In genomic region chr17:38447502-38448095, GRCh38 we compare ENCODE assay signal across 15 cellular contexts. TPM values are rescaled to one million over a fixed set of nuclear protein-coding genes. Genes with fewer than 3 reads are reported as not detected.
DNase-seq lines count a peak whose midpoint lies in the region; ATAC-seq lines count a peak whose summit lies in the region.
"Had no signal": no experiment of that assay in that cellular context is flagged by ENCODE, and none has a peak within 500 bp of the region (broad histone marks: within the 10 kb centered on the region; RNA-seq: fewer than 3 reads in every experiment).

No MANE protein-coding gene starts in this region.

- no peak overlapping the region for H3K4me3 Mint-ChIP-seq in activated naive CD4-positive, alpha-beta T cell treated with anti-CD3 and anti-CD28 coated beads for 36 hours
- no peak overlapping the region for H3K4me3 Mint-ChIP-seq in effector memory CD8-positive, alpha-beta T cell
- H3K4me3 Mint-ChIP-seq: activated naive CD4-positive, alpha-beta T cell treated with anti-CD3 and anti-CD28 coated beads, Interleukin-2, amount 50 U/mL, for 24 hours; naive B cell had no signal

- H3K4me1 Mint-ChIP-seq in activated naive CD4-positive, alpha-beta T cell treated with anti-CD3 and anti-CD28 coated beads for 36 hours (ENCODE audit: low read depth) = peaks cover 7% of the 10 kb centered on the region
- peaks cover 2 to 8% of the 10 kb centered on the region in 2 donors for H3K4me1 Mint-ChIP-seq in effector memory CD8-positive, alpha-beta T cell (ENCODE audit: low read depth in 2 of 2)

- no peaks in the 10 kb centered on the region for H3K9me3 Mint-ChIP-seq in activated naive CD4-positive, alpha-beta T cell treated with anti-CD3 and anti-CD28 coated beads for 36 hours
- no peaks in the 10 kb centered on the region for H3K9me3 Mint-ChIP-seq in effector memory CD8-positive, alpha-beta T cell
- H3K9me3 Mint-ChIP-seq: activated naive CD4-positive, alpha-beta T cell treated with anti-CD3 and anti-CD28 coated beads, Interleukin-2, amount 50 U/mL, for 24 hours; naive B cell had no signal

- H3K27me3 Mint-ChIP-seq in activated naive CD4-positive, alpha-beta T cell treated with anti-CD3 and anti-CD28 coated beads for 36 hours (ENCODE audit: low read depth) = peaks cover 14% of the 10 kb centered on the region
- peaks cover 37 to 54% of the 10 kb centered on the region in 2 donors for H3K27me3 Mint-ChIP-seq in effector memory CD8-positive, alpha-beta T cell

- no peak overlapping the region for H3K27ac Mint-ChIP-seq in activated naive CD4-positive, alpha-beta T cell treated with anti-CD3 and anti-CD28 coated beads for 36 hours
- H3K27ac Mint-ChIP-seq in effector memory CD8-positive, alpha-beta T cell = no peak overlapping the region
- H3K27ac Mint-ChIP-seq: activated naive CD4-positive, alpha-beta T cell treated with anti-CD3 and anti-CD28 coated beads, Interleukin-2, amount 50 U/mL, for 24 hours; naive B cell had no signal

- no peaks in the 10 kb centered on the region for H3K36me3 Mint-ChIP-seq in activated naive CD4-positive, alpha-beta T cell treated with anti-CD3 and anti-CD28 coated beads for 36 hours (ENCODE audit: low read depth)
- peaks cover 6% of the 10 kb centered on the region for H3K36me3 Mint-ChIP-seq in effector memory CD8-positive, alpha-beta T cell (ENCODE audit: insufficient read depth)
- H3K36me3 Mint-ChIP-seq: activated naive CD4-positive, alpha-beta T cell treated with anti-CD3 and anti-CD28 coated beads, Interleukin-2, amount 50 U/mL, for 24 hours had no signal

- intact Hi-C loops in activated naive CD4-positive, alpha-beta T cell treated with anti-CD3 and anti-CD28 coated beads for 36 hours (cut with micrococcal nuclease) = no loop called here

- DNase-seq in NCI-H2107 treated with DMSO at 0.1 percent for 48 hours (lab: John Stamatoyannopoulos, UW; ENCODE audit: unreplicated experiment) (peak; percentile 13), NCI-H2107 (lab: John Stamatoyannopoulos, UW) (no peak), NCI-H774 (lab: John Stamatoyannopoulos, UW) (peak; percentile 31), fibroblast of peridontal ligament (ENCODE audit: extremely low read depth) (peak; percentile 52), Kasumi-1 (lab: John Stamatoyannopoulos, UW) (no peak)
- DNase-seq in activated naive CD4-positive, alpha-beta T cell treated with anti-CD3 and anti-CD28 coated beads for 36 hours = no peak
- no peak for DNase-seq in effector memory CD8-positive, alpha-beta T cell
- DNase-seq: activated CD4-positive, alpha-beta T cell treated with anti-CD3 and anti-CD28 coated beads, Interleukin-2, amount 50 U/mL, for 1 hour; GF-D8; hippocampal formation; KG1; naive B cell; NCI-H526 had no signal

- CTCF ChIA-PET in activated naive CD4-positive, alpha-beta T cell treated with anti-CD3 and anti-CD28 coated beads for 36 hours (lab: Charles Lee) = interaction anchor here (0.7 to 1.5 kb wide), 2 partner anchors 38 to 219 kb away, joined by 4 read pairs; no protein-coding TSS in a partner anchor

- no peak for ATAC-seq in effector memory CD8-positive, alpha-beta T cell (replicated peaks)

- H3K27ac ChIP-seq in skin epidermis = peak overlapping the region; percentile 31 to 86 (median 69)

- H3K4me3 ChIP-seq in skin epidermis = no peak overlapping the region

RNA-seq across cellular contexts. Expression of gene ARHGAP23, which starts 19.3 kb away (rescaled TPM):
- 1 to 10 TPM in 1 of 2 experiments, under 1 TPM in 1; 0.52 to 1.0 TPM for total RNA-seq in activated naive CD4-positive, alpha-beta T cell treated with anti-CD3 and anti-CD28 coated beads for 36 hours

Comparison
In these comparisons a context has a peak if more than half of its experiments do, and no peak if none do; other contexts are left out.
1. DNase-seq: peak in NCI-H2107 treated with DMSO at 0.1 percent for 48 hours (single experiment), NCI-H774 (single experiment) and fibroblast of peridontal ligament (single experiment); none in NCI-H2107 (single experiment), activated naive CD4-positive, alpha-beta T cell treated with anti-CD3 and anti-CD28 coated beads for 36 hours (single experiment), effector memory CD8-positive, alpha-beta T cell (0 of 3) and Kasumi-1 (0 of 2).